ENCODE assay signal across 9 cellular contexts in the genomic region with DNA sequence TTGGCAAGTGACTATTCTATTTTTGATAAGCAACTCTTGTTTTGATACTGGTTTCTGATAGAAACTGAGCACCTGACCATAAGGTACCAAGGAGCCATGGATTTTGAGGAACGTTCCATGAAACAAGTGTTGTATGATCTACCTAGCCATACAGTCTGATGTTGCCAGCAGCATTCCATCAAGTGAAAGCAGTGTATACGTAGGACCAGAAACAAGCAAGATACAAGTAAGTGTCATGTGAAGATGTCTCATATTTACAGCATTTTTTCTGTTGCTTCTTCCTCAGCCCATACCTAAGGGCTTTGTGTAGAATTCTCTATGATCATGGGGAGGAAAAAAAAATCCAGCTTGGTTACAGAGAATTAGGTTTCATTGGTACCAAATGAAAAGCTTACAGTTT.
"Had no signal": no experiment of that assay in that cellular context is flagged by ENCODE, and none has a peak within 500 bp of the region (broad histone marks: within the 10 kb centered on the region; RNA-seq: fewer than 3 reads in every experiment).

No MANE protein-coding gene starts in this region.

- H2AFZ ChIP-seq: GM23248 had no signal

- FAIRE-seq: HepG2 had no signal

- H3K4me3 ChIP-seq: GM23248, HAP-1 had no signal

- H3K27ac ChIP-seq: GM23248, HL-60 had no signal

- H3K4me1 ChIP-seq: HAP-1 had no signal

- DNase-seq: GM23248, GOT3, H7, HFFc6, KG1 had no signal

- ATAC-seq: HCT116, HepG2 had no signal

- H3K9me3 ChIP-seq: HAP-1 had no signal

- H3K36me3 ChIP-seq: HAP-1 had no signal

- H3K9ac ChIP-seq: GM23248 had no signal
